9 cellular contexts compared by ENCODE assay signal in the genomic region with DNA sequence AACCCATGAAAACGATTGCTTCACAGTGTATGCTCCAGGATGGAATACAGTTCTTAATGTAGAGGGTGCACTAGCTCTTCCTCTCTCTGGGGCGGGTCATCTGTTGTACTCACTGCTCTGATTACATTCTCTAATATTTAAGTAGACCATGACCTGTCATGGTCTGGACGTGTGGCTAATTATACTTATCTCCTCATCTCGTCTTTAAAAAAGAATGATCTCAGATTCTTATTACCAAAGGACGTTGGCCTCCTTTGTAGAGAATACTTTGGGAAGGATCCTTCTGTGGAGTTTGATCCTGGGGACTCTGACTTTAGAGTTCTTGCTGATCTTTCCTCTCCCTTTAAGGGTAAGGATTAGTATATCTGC. TPM values are rescaled to one million over a fixed set of nuclear protein-coding genes. Genes with fewer than 3 reads are reported as not detected.
DNase-seq lines count a peak whose midpoint lies in the region; ATAC-seq, FAIRE-seq and TF ChIP-seq lines count a peak whose summit lies in the region.
"Had no signal": no experiment of that assay in that cellular context is flagged by ENCODE, and none has a peak within 500 bp of the region (broad histone marks: within the 10 kb centered on the region; RNA-seq: fewer than 3 reads in every experiment).

No MANE protein-coding gene starts in this region.

- no peak for FAIRE-seq in GM19239 (lab: Jason Lieb, UNC)

- peaks cover 43 to 90% (median 73%) of the 10 kb centered on the region in 10 experiments for H3K4me1 ChIP-seq in BLaER1 treated with 17β-estradiol and CSF1 and Interleukin-3, amounts not matched to agents 10 nM and 100 nM
- peaks cover 25% of the 10 kb centered on the region for H3K4me1 ChIP-seq in neuron (ENCODE audit: insufficient read depth, low read length)

- peak overlapping the region in 9 of 11 experiments; percentile 24 to 59 (median 47); a peak in 17 of 22 replicates for H3K27ac ChIP-seq in BLaER1 treated with 17β-estradiol and CSF1 and Interleukin-3, amounts not matched to agents 10 nM and 100 nM

- H3K27me3 ChIP-seq in BLaER1 treated with 17β-estradiol and CSF1 and Interleukin-3, amounts not matched to agents 10 nM and 100 nM, result no peaks in the 10 kb centered on the region
- no peaks in the 10 kb centered on the region for H3K27me3 ChIP-seq in neuron (ENCODE audit: insufficient read depth, low read length)

- H3K4me3 ChIP-seq in BLaER1 treated with 17β-estradiol and CSF1 and Interleukin-3, amounts not matched to agents 10 nM and 100 nM, result no peak overlapping the region
- H3K4me3 ChIP-seq in fibroblast of villous mesenchyme (ENCODE audit: low read depth, low read length) (no peak overlapping the region), neuron (ENCODE audit: low read length) (peak overlapping the region; percentile 9)

- peak overlapping the region in 5 of 11 experiments; percentile 8 to 37 (median 27); a peak in 2 of 22 replicates for H3K9ac ChIP-seq in BLaER1 treated with 17β-estradiol and CSF1 and Interleukin-3, amounts not matched to agents 10 nM and 100 nM

- no peak for TF ChIP-seq CTCF in fibroblast of villous mesenchyme (IDR thresholded peaks at IDR 0.05; ENCODE audit: insufficient read depth, low read depth, low read length)

- DNase-seq in NCI-H82 treated with DMSO at 0.1 percent for 48 hours (lab: John Stamatoyannopoulos, UW; ENCODE audit: unreplicated experiment) (peak; percentile 76), fibroblast of villous mesenchyme (ENCODE audit: low read depth) (peak; percentile 58), GM19239 (ENCODE audit: insufficient read length, low spot score) (no peak), HPDE6-E6E7 (ENCODE audit: extremely low spot score) (no peak)
- DNase-seq: naive thymus-derived CD4-positive, alpha-beta T cell had no signal

- H3K9me3 ChIP-seq in BLaER1 treated with 17β-estradiol and CSF1 and Interleukin-3, amounts not matched to agents 10 nM and 100 nM (replicated peaks in 1 of 11), result no peaks in the 10 kb centered on the region
- H3K9me3 ChIP-seq in neuron (ENCODE audit: low read length), result no peaks in the 10 kb centered on the region

- H2AFZ ChIP-seq in neuron (ENCODE audit: low read depth, low read length), result no peak overlapping the region

- H4K20me1 ChIP-seq in BLaER1 treated with 17β-estradiol and CSF1 and Interleukin-3, amounts not matched to agents 10 nM and 100 nM, result peaks cover 35 to 98% (median 64%) of the 10 kb centered on the region in 11 experiments; a peak in 19 of 22 replicates

- peaks cover 0 to 11% (median 0%) of the 10 kb centered on the region in 11 experiments; a peak in 2 of 22 replicates for H3K36me3 ChIP-seq in BLaER1 treated with 17β-estradiol and CSF1 and Interleukin-3, amounts not matched to agents 10 nM and 100 nM
- no peaks in the 10 kb centered on the region for H3K36me3 ChIP-seq in neuron (ENCODE audit: insufficient read depth, low read length)

- H3K4me2 ChIP-seq in BLaER1 treated with 17β-estradiol and CSF1 and Interleukin-3, amounts not matched to agents 10 nM and 100 nM, result peak overlapping the region; percentile 49 to 80 (median 65)

- ATAC-seq in HG03354 (IDR thresholded peaks at IDR 0.05; ENCODE audit: poor library complexity, severe bottlenecking, unreplicated experiment) (no peak), GM18517 (IDR thresholded peaks at IDR 0.05; ENCODE audit: unreplicated experiment) (no peak)
- ATAC-seq: naive thymus-derived CD4-positive, alpha-beta T cell had no signal

RNA-seq across cellular contexts. Expression of a gene that starts 48.4 kb away (rescaled TPM):
- 44.5 and 52.2 TPM in 2 replicates for total RNA-seq in fibroblast of villous mesenchyme

Comparison
In these comparisons a context has a peak if more than half of its experiments do, and no peak if none do; other contexts are left out.
1. DNase-seq: peak in NCI-H82 treated with DMSO at 0.1 percent for 48 hours (single experiment) and fibroblast of villous mesenchyme (single experiment); none in GM19239 (single experiment) and HPDE6-E6E7 (single experiment).